13 cellular contexts compared by ENCODE assay signal in the genomic region with DNA sequence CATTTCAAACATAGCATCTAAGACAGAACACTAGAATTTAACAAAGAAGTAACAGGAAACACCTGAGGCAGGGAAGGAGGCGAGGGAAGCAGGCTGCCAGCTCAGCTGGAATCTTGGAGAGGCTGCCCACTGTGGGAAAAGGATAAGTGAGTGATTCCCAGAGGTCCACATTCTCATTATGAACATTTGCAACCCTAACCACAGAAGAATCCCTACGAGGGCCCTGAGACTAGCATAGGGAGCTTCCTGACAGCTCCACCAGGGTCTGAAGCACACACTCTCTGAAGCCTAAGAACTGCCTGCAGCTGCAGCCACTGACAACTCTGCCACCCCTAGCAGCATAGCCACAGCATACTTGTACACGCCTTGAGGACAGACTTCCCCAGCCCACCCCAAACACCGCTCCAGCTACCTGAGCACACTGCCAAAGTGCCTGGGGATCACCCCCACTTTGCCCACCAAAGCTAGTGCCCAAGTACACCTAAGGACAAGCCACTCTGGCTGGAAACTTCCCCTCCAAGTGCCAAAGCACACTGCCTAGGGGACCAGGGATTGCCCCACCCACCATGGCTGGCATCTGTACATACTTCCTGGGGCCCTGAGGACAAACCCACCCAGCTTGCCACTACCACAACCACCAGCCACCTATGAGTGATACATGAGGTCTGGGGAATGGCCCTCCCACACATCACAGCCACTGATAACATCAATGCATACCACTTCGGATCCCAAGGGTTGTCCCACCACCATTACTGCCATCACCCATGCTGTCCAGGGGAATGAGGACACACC.
DNase-seq lines count a peak whose midpoint lies in the region; ATAC-seq lines count a peak whose summit lies in the region.
"Had no signal": no experiment of that assay in that cellular context is flagged by ENCODE, and none has a peak within 500 bp of the region (broad histone marks: within the 10 kb centered on the region; RNA-seq: fewer than 3 reads in every experiment).

No MANE protein-coding gene starts in this region.

- DNase-seq in EH (ENCODE audit: low read depth) (peak; percentile 49), NCI-H2107 (lab: John Stamatoyannopoulos, UW) (peak; percentile 12), fibroblast of gingiva (ENCODE audit: low read depth) (peak; percentile 10), pulmonary artery endothelial cell (ENCODE audit: low read depth, low spot score) (peak; percentile 84), NCI-H1694 (lab: John Stamatoyannopoulos, UW) (no peak)
- DNase-seq: activated CD4-positive, alpha-beta T cell treated with anti-CD3 and anti-CD28 coated beads for 1 hour; activated T-cell treated with anti-CD3 and anti-CD28 coated beads, Interleukin-2, amount 50 U/mL, for 4 hours; amygdala; NCI-H1436; NCI-H69; T-helper 17 cell had no signal

- ATAC-seq in GM19397 (IDR thresholded peaks at IDR 0.05; ENCODE audit: unreplicated experiment) (no peak), HG02763 (IDR thresholded peaks at IDR 0.05; ENCODE audit: unreplicated experiment) (no peak)
- ATAC-seq: activated T-cell treated with anti-CD3 and anti-CD28 coated beads, Interleukin-2, amount 50 U/mL, for 4 hours; T-helper 17 cell had no signal
